Comparison of ENCODE assay signal across 7 cellular contexts in the genomic region with DNA sequence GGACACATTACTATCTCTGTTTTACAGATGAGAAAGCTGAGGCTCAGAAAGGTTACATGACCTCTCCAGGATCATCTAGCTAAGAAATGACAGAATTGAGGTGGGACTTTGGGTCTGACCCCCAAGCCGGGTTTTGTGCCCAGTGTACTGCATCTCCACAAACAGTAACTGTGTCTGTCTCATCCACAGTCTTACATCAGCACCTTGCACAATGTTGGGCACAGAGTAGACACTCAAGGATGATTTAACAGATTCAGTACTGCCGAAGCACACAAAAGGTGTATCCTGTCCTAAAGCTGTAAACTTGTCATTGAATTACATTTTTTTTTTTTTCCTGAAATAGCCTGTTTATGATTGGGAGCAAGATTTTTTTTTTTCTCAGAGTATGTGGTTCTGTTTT.
"Had no signal": no experiment of that assay in that cellular context is flagged by ENCODE, and none has a peak within 500 bp of the region (broad histone marks: within the 10 kb centered on the region; RNA-seq: fewer than 3 reads in every experiment).

No MANE protein-coding gene starts in this region.

- H3K4me1 Mint-ChIP-seq: IgD-negative memory B cell had no signal

- H3K4me3 Mint-ChIP-seq: HFFc6, IgD-negative memory B cell had no signal

- DNase-seq: GM23248, GOT3, HFFc6, KG1 had no signal

- H3K27me3 Mint-ChIP-seq: IgD-negative memory B cell had no signal

- H3K36me3 Mint-ChIP-seq: IgD-negative memory B cell had no signal

- H3K27ac Mint-ChIP-seq: HFFc6, IgD-negative memory B cell had no signal

- ATAC-seq: HCT116, HepG2 had no signal
